17 cellular contexts compared by ENCODE assay signal in genomic region chrY:7718626-7719025, GRCh38.
"Had no signal": no experiment of that assay in that cellular context is flagged by ENCODE, and none has a peak within 500 bp of the region (broad histone marks: within the 10 kb centered on the region; RNA-seq: fewer than 3 reads in every experiment).

No MANE protein-coding gene starts in this region.

- DNase-seq: activated CD4-positive, alpha-beta T cell treated with anti-CD3 and anti-CD28 coated beads, Interleukin-2, amount 50 U/mL, for 4 hours; activated CD8-positive, alpha-beta memory T cell treated with anti-CD3 and anti-CD28 coated beads, Interleukin-2, amount 10 ng/mL, durations not matched to agents 7 days and 5 days; activated effector memory CD4-positive, alpha-beta T cell treated with Interleukin-2 at 50 U/mL for 16 hours; activated T-cell treated with anti-CD3 and anti-CD28 coated beads, Interleukin-2, amount 50 U/mL, for 24 hours; amniotic stem cell; cerebellar nuclear complex; endodermal cell; gastrocnemius medialis; lower lobe of right lung; ovary; stimulated activated CD4-positive, alpha-beta T cell treated with anti-CD3 and anti-CD28 coated beads, Interleukin-4, amount 100 ng/mL, for 4 hours; T-helper 2 cell; uterus had no signal

- H3K27ac ChIP-seq: esophagus muscularis mucosa, gastrocnemius medialis, hepatocyte, lower lobe of right lung, neural progenitor cell, ovary, uterus had no signal

- FAIRE-seq: TTC549 had no signal

- H3K4me1 ChIP-seq: gastrocnemius medialis, lower lobe of right lung, neural progenitor cell, uterus had no signal

- H3K4me3 ChIP-seq: esophagus muscularis mucosa, gastrocnemius medialis, hepatocyte, lower lobe of right lung, neural progenitor cell, ovary, uterus had no signal

- H3K36me3 ChIP-seq: esophagus muscularis mucosa, gastrocnemius medialis, lower lobe of right lung, neural progenitor cell, ovary, uterus had no signal

- ATAC-seq: activated CD8-positive, alpha-beta memory T cell treated with anti-CD3 and anti-CD28 coated beads, Interleukin-2, amount 10 ng/mL, durations not matched to agents 7 days and 5 days; gastrocnemius medialis; lower lobe of right lung had no signal

- H3K27me3 ChIP-seq: esophagus muscularis mucosa, gastrocnemius medialis, hepatocyte, neural progenitor cell, ovary, uterus had no signal

- H3K9me3 ChIP-seq: esophagus muscularis mucosa, gastrocnemius medialis, lower lobe of right lung, ovary, uterus had no signal
